Comparison of ENCODE assay signal across 8 cellular contexts in the genomic region with DNA sequence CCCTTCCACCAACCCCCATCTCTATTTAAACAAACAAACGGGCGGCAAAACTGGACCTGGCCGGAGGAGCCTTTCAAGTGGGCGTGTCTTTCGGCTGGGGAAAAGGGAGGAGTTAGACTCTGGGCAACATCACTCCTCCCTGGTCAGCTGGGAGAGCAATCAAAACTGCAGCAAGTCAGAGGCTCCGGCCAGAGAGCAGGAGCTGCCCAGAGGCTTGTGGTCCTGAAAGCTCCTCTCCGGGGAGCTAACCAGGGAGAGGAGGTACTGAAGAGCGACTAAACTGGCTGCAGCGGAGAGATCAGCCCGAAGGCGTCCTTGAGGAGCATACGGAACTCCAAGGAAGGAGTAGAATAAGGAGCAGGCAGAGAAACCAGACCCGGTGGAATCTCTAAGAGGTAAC. TPM values are rescaled to one million over a fixed set of nuclear protein-coding genes. Genes with fewer than 3 reads are reported as not detected.
A peak's percentile ranks its signal among the peaks of the same experiment; 100 is the strongest.
DNase-seq lines count a peak whose midpoint lies in the region; ATAC-seq and TF ChIP-seq lines count a peak whose summit lies in the region.

Gene NEUROD4 (plus strand): TSS at position 191 of the 400 bp plus-strand sequence. CDS start 6,466 bp downstream, outside the sequence.

- H3K4me3 Mint-ChIP-seq in endodermal cell: no peak within 1 kb of the TSS

- CTCF ChIA-PET in HCT116 (lab: Charles Lee) (interaction anchor here (0.7 to 1.5 kb wide), 2 partner anchors 27 to 55 kb away, joined by 3 read pairs; no protein-coding TSS in a partner anchor), PC-3 (lab: Charles Lee) (interaction anchor here (1.0 kb wide), 1 partner anchor 49 kb away, joined by 3 read pairs; no protein-coding TSS in a partner anchor)

- TF ChIP-seq CTCF in AG10803 (conservative IDR thresholded peaks at IDR 0.05; ENCODE audit: low read length) (no peak), HCT116 (IDR thresholded peaks at IDR 0.05 in 2 of 3, conservative IDR thresholded peaks at IDR 0.05 in 1 of 3; ENCODE audit: borderline replicate concordance in 1 of 3, insufficient read depth in 1 of 3, low read depth in 2 of 3, low read length in 2 of 3) (no peak), PC-3 (conservative IDR thresholded peaks at IDR 0.05; ENCODE audit: low read depth, low read length) (no peak), endodermal cell (conservative IDR thresholded peaks at IDR 0.05) (no peak), GM13977 (IDR thresholded peaks at IDR 0.05; ENCODE audit: extremely low read depth, insufficient read depth, missing control alignments) (no peak)

- H3K9ac ChIP-seq in HCT116 (ENCODE audit: low read length) (no peak within 1 kb of the TSS), PC-3 (ENCODE audit: low read length) (no peak within 1 kb of the TSS), endodermal cell (ENCODE audit: extremely low read depth, low read length, poor library complexity, severe bottlenecking) (no peak within 1 kb of the TSS)

- no peaks in the 10 kb centered on the region for H3K79me2 ChIP-seq in HCT116 (ENCODE audit: insufficient read depth, low read length)
- no peaks in the 10 kb centered on the region for H3K79me2 ChIP-seq in PC-3 (ENCODE audit: low read length)

- no peak for TF ChIP-seq RAD21 in HCT116 (IDR thresholded peaks at IDR 0.05; ENCODE audit: low read depth)

- peak; percentile 50 for DNase-seq in AG10803 (ENCODE audit: low read depth)
- peak; percentile 12 for DNase-seq in HCT116 (ENCODE audit: low read depth, low spot score)
- DNase-seq in PC-3: peak; percentile 66
- DNase-seq in endodermal cell: peak; percentile 98
- DNase-seq in midbrain (lab: John Stamatoyannopoulos, UW): peak; percentile 23
- DNase-seq in GM13977 (ENCODE audit: low spot score): no peak
- no peak for DNase-seq in stimulated activated naive CD4-positive, alpha-beta T cell treated with Interleukin-2 at 50 U/mL for 16 hours (lab: John Stamatoyannopoulos, UW)

- no peaks in the 10 kb centered on the region for H3K4me1 ChIP-seq in HCT116 (ENCODE audit: control insufficient read depth in 1 of 2, insufficient read depth in 2 of 2, low read length in 2 of 2)
- H3K4me1 ChIP-seq in PC-3 (ENCODE audit: insufficient read depth, low read length): no peaks in the 10 kb centered on the region
- no peaks in the 10 kb centered on the region for H3K4me1 ChIP-seq in endodermal cell (ENCODE audit: control insufficient read depth, insufficient read depth, low read length)

- no peaks in the 10 kb centered on the region for H3K9me3 Mint-ChIP-seq in endodermal cell

- H3K9me3 ChIP-seq in HCT116 (ENCODE audit: control insufficient read depth in 1 of 2, insufficient read depth in 1 of 2, low read depth in 1 of 2, low read length in 2 of 2): no peaks in the 10 kb centered on the region
- H3K9me3 ChIP-seq in PC-3 (ENCODE audit: low read length): no peaks in the 10 kb centered on the region
- no peaks in the 10 kb centered on the region for H3K9me3 ChIP-seq in endodermal cell (ENCODE audit: control insufficient read depth, low read length)

- WGBS in endodermal cell (ENCODE audit: insufficient coverage in 1 of 2, insufficient read length in 1 of 2), 2 experiments: 4% methylated on average over 8 to 13 of the region's 13 CpGs

- no peak within 1 kb of the TSS for H3K27ac ChIP-seq in HCT116 (ENCODE audit: low read depth, low read length)
- no peak within 1 kb of the TSS for H3K27ac ChIP-seq in PC-3 (ENCODE audit: low read length)
- no peak within 1 kb of the TSS for H3K27ac ChIP-seq in endodermal cell (ENCODE audit: low read depth, low read length)

- no peaks in the 10 kb centered on the region for H3F3A ChIP-seq in PC-3 (ENCODE audit: low read length, unreplicated experiment)

- intact Hi-C loops in HCT116 (cut with micrococcal nuclease): no loop called here
- intact Hi-C loops in PC-3 (cut with micrococcal nuclease): no loop called here

- no peak within 1 kb of the TSS for H3K4me2 ChIP-seq in HCT116 (ENCODE audit: low read length)
- no peak within 1 kb of the TSS for H3K4me2 ChIP-seq in PC-3 (ENCODE audit: low read length)

- no peaks in the 10 kb centered on the region for H3K36me3 Mint-ChIP-seq in endodermal cell (ENCODE audit: low read depth)

- in situ Hi-C loops in GM13977 (cut with MboI; ENCODE audit: low pct_unique_long_range_greater_than_20kb, low sequenced_read_pairs, unreplicated experiment): no loop called here

- RAD21 ChIA-PET in HCT116 (lab: Charles Lee; ENCODE audit: low non-redundant PET in 1 of 2, low total read pairs in 2 of 2, uncharacterized antibody in 2 of 2, unreplicated experiment in 2 of 2): no interaction called here

- H3K36me3 ChIP-seq in HCT116 (ENCODE audit: control insufficient read depth in 1 of 2, insufficient read depth in 2 of 2, low read length in 2 of 2): no peaks in the 10 kb centered on the region
- no peaks in the 10 kb centered on the region for H3K36me3 ChIP-seq in PC-3 (ENCODE audit: low read depth, low read length)
- no peaks in the 10 kb centered on the region for H3K36me3 ChIP-seq in endodermal cell (ENCODE audit: control insufficient read depth, insufficient read depth, low read length)

- no peak for TF ChIP-seq POLR2A in HCT116 (IDR thresholded peaks at IDR 0.05; ENCODE audit: borderline replicate concordance, extremely low read depth, insufficient read depth, insufficient read length)

- peaks cover 19% of the 10 kb centered on the region for H3K27me3 Mint-ChIP-seq in endodermal cell (ENCODE audit: insufficient read depth)

- no TSS peak for BruUV-seq in HCT116 (replicated peaks; lab: Mats Ljungman, UMichigan)
- no TSS peak for BruUV-seq in PC-3 (replicated peaks; lab: Mats Ljungman, UMichigan)

- H3K9me2 ChIP-seq in HCT116 (ENCODE audit: insufficient read depth): no peaks in the 10 kb centered on the region
- H3K9me2 ChIP-seq in PC-3 (replicated peaks; ENCODE audit: low read length): no peaks in the 10 kb centered on the region

- H2AFZ ChIP-seq in HCT116 (ENCODE audit: low read depth, low read length, poor library complexity, severe bottlenecking) (no peak within 1 kb of the TSS), PC-3 (ENCODE audit: low read length) (no peak within 1 kb of the TSS)

- no peak within 1 kb of the TSS for H3K27ac Mint-ChIP-seq in endodermal cell

- H3K4me1 Mint-ChIP-seq in endodermal cell: peaks cover 3% of the 10 kb centered on the region

- POLR2A ChIA-PET in HCT116 (lab: Charles Lee): no interaction called here
- POLR2A ChIA-PET in PC-3 (lab: Charles Lee; ENCODE audit: unreplicated experiment): no interaction called here

- H3K4me3 ChIP-seq in AG10803 (ENCODE audit: low read length): no peak within 1 kb of the TSS
- H3K4me3 ChIP-seq in HCT116 (replicated peaks in 1 of 2; ENCODE audit: low read depth in 1 of 2, low read length in 2 of 2): no peak within 1 kb of the TSS
- H3K4me3 ChIP-seq in PC-3 (ENCODE audit: low read length): no peak within 1 kb of the TSS
- H3K4me3 ChIP-seq in endodermal cell (ENCODE audit: low read length): no peak within 1 kb of the TSS

- ATAC-seq in HCT116 (peak; percentile 85), PC-3 (peak; percentile 71), HG02884 (IDR thresholded peaks at IDR 0.05; ENCODE audit: unreplicated experiment) (no peak)

- H3K27me3 ChIP-seq in HCT116 (ENCODE audit: insufficient read depth, low read length) (peaks cover 77% of the 10 kb centered on the region), PC-3 (ENCODE audit: low read length) (peaks cover 45% of the 10 kb centered on the region), endodermal cell (ENCODE audit: control insufficient read depth, insufficient read depth, low read length, poor library complexity, severe bottlenecking) (peaks cover 29% of the 10 kb centered on the region)

- H4K20me1 ChIP-seq in HCT116 (ENCODE audit: insufficient read depth): no peaks in the 10 kb centered on the region
- H4K20me1 ChIP-seq in PC-3 (ENCODE audit: low read length): no peaks in the 10 kb centered on the region

TF ChIP-seq in HCT116, 20 proteins besides CTCF, POLR2A, EP300 and RAD21:
- TF ChIP-seq, protein P1, sequence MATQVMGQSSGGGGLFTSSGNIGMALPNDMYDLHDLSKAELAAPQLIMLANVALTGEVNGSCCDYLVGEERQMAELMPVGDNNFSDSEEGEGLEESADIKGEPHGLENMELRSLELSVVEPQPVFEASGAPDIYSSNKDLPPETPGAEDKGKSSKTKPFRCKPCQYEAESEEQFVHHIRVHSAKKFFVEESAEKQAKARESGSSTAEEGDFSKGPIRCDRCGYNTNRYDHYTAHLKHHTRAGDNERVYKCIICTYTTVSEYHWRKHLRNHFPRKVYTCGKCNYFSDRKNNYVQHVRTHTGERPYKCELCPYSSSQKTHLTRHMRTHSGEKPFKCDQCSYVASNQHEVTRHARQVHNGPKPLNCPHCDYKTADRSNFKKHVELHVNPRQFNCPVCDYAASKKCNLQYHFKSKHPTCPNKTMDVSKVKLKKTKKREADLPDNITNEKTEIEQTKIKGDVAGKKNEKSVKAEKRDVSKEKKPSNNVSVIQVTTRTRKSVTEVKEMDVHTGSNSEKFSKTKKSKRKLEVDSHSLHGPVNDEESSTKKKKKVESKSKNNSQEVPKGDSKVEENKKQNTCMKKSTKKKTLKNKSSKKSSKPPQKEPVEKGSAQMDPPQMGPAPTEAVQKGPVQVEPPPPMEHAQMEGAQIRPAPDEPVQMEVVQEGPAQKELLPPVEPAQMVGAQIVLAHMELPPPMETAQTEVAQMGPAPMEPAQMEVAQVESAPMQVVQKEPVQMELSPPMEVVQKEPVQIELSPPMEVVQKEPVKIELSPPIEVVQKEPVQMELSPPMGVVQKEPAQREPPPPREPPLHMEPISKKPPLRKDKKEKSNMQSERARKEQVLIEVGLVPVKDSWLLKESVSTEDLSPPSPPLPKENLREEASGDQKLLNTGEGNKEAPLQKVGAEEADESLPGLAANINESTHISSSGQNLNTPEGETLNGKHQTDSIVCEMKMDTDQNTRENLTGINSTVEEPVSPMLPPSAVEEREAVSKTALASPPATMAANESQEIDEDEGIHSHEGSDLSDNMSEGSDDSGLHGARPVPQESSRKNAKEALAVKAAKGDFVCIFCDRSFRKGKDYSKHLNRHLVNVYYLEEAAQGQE (IDR thresholded peaks at IDR 0.05; ENCODE audit: low read depth): peak; percentile 63
- no peak for TF ChIP-seq SP1 (IDR thresholded peaks at IDR 0.05; ENCODE audit: low read depth)

RNA-seq across cellular contexts. Expression of gene NEUROD4, which starts in this region (rescaled TPM):
- total RNA-seq in HCT116 (2021; ENCODE audit: unreplicated experiment): not detected
- polyA plus RNA-seq in HCT116 (2012): not detected in 2 replicates
- not detected in 2 replicates for total RNA-seq in PC-3 (2014; rRNA removed)
- not detected for total RNA-seq in endodermal cell
- polyA plus RNA-seq in endodermal cell (2013, experiment 1 of 2): 15.1 TPM
- 10.4 TPM for polyA plus RNA-seq in endodermal cell (2013, experiment 2 of 2)

Comparison
In these comparisons a context has a peak if more than half of its experiments do, and no peak if none do; other contexts are left out.
1. Peak in DNase-seq and ATAC-seq in HCT116; RNA of the gene not detected or under 1 TPM.
2. Peak in DNase-seq and ATAC-seq in PC-3; RNA of the gene not detected or under 1 TPM.
3. DNase-seq: peak in AG10803 (single experiment), endodermal cell (single experiment) and midbrain (single experiment); none in GM13977 (single experiment) and stimulated activated naive CD4-positive, alpha-beta T cell treated with Interleukin-2 at 50 U/mL for 16 hours (single experiment).